2 cellular contexts compared by ENCODE assay signal in the genomic region with DNA sequence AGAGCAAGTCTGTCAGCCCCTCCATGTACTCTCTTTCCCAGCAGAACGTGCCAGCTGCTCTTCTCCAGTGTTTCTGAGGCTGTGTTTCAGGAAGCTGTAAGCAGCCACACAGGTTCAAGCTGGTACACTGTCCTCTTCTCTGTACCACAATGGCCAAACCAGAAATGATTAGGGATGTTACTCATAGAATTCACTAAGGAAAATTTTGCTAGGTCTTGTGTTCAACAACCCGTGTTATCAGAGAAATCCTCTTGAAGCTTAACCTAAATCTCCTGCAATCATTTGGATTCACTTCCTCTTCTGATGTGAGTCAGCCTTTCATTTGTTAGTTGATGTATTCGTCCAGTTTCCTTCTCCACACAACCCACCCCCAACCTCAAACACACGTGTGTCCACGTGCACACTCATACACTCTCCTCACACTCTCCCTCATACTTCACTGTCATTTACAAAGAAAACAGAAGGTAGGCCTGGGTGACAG.
TF ChIP-seq lines count a peak whose summit lies in the region.

No MANE protein-coding gene starts in this region.

TF ChIP-seq in liver, 16 proteins besides CTCF, POLR2A, EP300 and RAD21 (continued from another document):
- TF ChIP-seq, protein P1, sequence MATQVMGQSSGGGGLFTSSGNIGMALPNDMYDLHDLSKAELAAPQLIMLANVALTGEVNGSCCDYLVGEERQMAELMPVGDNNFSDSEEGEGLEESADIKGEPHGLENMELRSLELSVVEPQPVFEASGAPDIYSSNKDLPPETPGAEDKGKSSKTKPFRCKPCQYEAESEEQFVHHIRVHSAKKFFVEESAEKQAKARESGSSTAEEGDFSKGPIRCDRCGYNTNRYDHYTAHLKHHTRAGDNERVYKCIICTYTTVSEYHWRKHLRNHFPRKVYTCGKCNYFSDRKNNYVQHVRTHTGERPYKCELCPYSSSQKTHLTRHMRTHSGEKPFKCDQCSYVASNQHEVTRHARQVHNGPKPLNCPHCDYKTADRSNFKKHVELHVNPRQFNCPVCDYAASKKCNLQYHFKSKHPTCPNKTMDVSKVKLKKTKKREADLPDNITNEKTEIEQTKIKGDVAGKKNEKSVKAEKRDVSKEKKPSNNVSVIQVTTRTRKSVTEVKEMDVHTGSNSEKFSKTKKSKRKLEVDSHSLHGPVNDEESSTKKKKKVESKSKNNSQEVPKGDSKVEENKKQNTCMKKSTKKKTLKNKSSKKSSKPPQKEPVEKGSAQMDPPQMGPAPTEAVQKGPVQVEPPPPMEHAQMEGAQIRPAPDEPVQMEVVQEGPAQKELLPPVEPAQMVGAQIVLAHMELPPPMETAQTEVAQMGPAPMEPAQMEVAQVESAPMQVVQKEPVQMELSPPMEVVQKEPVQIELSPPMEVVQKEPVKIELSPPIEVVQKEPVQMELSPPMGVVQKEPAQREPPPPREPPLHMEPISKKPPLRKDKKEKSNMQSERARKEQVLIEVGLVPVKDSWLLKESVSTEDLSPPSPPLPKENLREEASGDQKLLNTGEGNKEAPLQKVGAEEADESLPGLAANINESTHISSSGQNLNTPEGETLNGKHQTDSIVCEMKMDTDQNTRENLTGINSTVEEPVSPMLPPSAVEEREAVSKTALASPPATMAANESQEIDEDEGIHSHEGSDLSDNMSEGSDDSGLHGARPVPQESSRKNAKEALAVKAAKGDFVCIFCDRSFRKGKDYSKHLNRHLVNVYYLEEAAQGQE (IDR thresholded peaks at IDR 0.05) = no peak
- TF ChIP-seq JUND (IDR thresholded peaks at IDR 0.05) = no peak
- no peak for TF ChIP-seq NR2F2 (IDR thresholded peaks at IDR 0.05)

TF ChIP-seq in HepG2, 621 proteins besides CTCF, POLR2A, EP300 and RAD21 (continued from another document):
- TF ChIP-seq, protein P2, sequence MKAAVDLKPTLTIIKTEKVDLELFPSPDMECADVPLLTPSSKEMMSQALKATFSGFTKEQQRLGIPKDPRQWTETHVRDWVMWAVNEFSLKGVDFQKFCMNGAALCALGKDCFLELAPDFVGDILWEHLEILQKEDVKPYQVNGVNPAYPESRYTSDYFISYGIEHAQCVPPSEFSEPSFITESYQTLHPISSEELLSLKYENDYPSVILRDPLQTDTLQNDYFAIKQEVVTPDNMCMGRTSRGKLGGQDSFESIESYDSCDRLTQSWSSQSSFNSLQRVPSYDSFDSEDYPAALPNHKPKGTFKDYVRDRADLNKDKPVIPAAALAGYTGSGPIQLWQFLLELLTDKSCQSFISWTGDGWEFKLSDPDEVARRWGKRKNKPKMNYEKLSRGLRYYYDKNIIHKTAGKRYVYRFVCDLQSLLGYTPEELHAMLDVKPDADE (CRISPR knock-in tag; IDR thresholded peaks at IDR 0.05) = no peak
- no peak for TF ChIP-seq SOX13 (IDR thresholded peaks at IDR 0.05)
- TF ChIP-seq SOX13 (CRISPR knock-in tag; conservative IDR thresholded peaks at IDR 0.05 in 1 of 2, IDR thresholded peaks at IDR 0.05 in 1 of 2) = no peak
- TF ChIP-seq NFYB (CRISPR knock-in tag; IDR thresholded peaks at IDR 0.05) = no peak
- TF ChIP-seq CBX5 (CRISPR knock-in tag; IDR thresholded peaks at IDR 0.05; ENCODE audit: borderline replicate concordance) = no peak
- TF ChIP-seq HOXA7 (CRISPR knock-in tag; IDR thresholded peaks at IDR 0.05) = no peak
- TF ChIP-seq TBL1XR1 (IDR thresholded peaks at IDR 0.05; ENCODE audit: borderline replicate concordance, low read length, partially characterized antibody) = no peak
- TF ChIP-seq, protein P3, sequence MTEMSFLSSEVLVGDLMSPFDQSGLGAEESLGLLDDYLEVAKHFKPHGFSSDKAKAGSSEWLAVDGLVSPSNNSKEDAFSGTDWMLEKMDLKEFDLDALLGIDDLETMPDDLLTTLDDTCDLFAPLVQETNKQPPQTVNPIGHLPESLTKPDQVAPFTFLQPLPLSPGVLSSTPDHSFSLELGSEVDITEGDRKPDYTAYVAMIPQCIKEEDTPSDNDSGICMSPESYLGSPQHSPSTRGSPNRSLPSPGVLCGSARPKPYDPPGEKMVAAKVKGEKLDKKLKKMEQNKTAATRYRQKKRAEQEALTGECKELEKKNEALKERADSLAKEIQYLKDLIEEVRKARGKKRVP (CRISPR knock-in tag; IDR thresholded peaks at IDR 0.05) = no peak
- TF ChIP-seq, protein P4, sequence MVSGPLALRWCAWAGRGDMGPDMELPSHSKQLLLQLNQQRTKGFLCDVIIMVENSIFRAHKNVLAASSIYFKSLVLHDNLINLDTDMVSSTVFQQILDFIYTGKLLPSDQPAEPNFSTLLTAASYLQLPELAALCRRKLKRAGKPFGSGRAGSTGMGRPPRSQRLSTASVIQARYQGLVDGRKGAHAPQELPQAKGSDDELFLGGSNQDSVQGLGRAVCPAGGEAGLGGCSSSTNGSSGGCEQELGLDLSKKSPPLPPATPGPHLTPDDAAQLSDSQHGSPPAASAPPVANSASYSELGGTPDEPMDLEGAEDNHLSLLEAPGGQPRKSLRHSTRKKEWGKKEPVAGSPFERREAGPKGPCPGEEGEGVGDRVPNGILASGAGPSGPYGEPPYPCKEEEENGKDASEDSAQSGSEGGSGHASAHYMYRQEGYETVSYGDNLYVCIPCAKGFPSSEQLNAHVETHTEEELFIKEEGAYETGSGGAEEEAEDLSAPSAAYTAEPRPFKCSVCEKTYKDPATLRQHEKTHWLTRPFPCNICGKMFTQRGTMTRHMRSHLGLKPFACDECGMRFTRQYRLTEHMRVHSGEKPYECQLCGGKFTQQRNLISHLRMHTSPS (CRISPR knock-in tag; IDR thresholded peaks at IDR 0.05; ENCODE audit: low read depth) = no peak
- no peak for TF ChIP-seq TAF15 (IDR thresholded peaks at IDR 0.05; ENCODE audit: low read depth, low read length, poor library complexity, severe bottlenecking)
- no peak for TF ChIP-seq KDM1A (CRISPR knock-in tag; IDR thresholded peaks at IDR 0.05)
- TF ChIP-seq CHD4 (IDR thresholded peaks at IDR 0.05; ENCODE audit: borderline replicate concordance, low read length) = no peak
- no peak for TF ChIP-seq ZNF569 (CRISPR knock-in tag; IDR thresholded peaks at IDR 0.05; ENCODE audit: borderline replicate concordance)
- TF ChIP-seq, protein P5, sequence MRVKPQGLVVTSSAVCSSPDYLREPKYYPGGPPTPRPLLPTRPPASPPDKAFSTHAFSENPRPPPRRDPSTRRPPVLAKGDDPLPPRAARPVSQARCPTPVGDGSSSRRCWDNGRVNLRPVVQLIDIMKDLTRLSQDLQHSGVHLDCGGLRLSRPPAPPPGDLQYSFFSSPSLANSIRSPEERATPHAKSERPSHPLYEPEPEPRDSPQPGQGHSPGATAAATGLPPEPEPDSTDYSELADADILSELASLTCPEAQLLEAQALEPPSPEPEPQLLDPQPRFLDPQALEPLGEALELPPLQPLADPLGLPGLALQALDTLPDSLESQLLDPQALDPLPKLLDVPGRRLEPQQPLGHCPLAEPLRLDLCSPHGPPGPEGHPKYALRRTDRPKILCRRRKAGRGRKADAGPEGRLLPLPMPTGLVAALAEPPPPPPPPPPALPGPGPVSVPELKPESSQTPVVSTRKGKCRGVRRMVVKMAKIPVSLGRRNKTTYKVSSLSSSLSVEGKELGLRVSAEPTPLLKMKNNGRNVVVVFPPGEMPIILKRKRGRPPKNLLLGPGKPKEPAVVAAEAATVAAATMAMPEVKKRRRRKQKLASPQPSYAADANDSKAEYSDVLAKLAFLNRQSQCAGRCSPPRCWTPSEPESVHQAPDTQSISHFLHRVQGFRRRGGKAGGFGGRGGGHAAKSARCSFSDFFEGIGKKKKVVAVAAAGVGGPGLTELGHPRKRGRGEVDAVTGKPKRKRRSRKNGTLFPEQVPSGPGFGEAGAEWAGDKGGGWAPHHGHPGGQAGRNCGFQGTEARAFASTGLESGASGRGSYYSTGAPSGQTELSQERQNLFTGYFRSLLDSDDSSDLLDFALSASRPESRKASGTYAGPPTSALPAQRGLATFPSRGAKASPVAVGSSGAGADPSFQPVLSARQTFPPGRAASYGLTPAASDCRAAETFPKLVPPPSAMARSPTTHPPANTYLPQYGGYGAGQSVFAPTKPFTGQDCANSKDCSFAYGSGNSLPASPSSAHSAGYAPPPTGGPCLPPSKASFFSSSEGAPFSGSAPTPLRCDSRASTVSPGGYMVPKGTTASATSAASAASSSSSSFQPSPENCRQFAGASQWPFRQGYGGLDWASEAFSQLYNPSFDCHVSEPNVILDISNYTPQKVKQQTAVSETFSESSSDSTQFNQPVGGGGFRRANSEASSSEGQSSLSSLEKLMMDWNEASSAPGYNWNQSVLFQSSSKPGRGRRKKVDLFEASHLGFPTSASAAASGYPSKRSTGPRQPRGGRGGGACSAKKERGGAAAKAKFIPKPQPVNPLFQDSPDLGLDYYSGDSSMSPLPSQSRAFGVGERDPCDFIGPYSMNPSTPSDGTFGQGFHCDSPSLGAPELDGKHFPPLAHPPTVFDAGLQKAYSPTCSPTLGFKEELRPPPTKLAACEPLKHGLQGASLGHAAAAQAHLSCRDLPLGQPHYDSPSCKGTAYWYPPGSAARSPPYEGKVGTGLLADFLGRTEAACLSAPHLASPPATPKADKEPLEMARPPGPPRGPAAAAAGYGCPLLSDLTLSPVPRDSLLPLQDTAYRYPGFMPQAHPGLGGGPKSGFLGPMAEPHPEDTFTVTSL (CRISPR knock-in tag; IDR thresholded peaks at IDR 0.05; ENCODE audit: borderline replicate concordance) = no peak
- no peak for TF ChIP-seq ZNF619 (CRISPR knock-in tag; IDR thresholded peaks at IDR 0.05)
- TF ChIP-seq, protein P6, sequence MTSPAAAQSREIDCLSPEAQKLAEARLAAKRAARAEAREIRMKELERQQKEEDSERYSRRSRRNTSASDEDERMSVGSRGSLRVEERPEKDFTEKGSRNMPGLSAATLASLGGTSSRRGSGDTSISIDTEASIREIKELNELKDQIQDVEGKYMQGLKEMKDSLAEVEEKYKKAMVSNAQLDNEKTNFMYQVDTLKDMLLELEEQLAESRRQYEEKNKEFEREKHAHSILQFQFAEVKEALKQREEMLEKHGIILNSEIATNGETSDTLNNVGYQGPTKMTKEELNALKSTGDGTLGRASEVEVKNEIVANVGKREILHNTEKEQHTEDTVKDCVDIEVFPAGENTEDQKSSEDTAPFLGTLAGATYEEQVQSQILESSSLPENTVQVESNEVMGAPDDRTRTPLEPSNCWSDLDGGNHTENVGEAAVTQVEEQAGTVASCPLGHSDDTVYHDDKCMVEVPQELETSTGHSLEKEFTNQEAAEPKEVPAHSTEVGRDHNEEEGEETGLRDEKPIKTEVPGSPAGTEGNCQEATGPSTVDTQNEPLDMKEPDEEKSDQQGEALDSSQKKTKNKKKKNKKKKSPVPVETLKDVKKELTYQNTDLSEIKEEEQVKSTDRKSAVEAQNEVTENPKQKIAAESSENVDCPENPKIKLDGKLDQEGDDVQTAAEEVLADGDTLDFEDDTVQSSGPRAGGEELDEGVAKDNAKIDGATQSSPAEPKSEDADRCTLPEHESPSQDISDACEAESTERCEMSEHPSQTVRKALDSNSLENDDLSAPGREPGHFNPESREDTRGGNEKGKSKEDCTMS (CRISPR knock-in tag; conservative IDR thresholded peaks at IDR 0.05) = no peak
